1 cellular context compared by ENCODE assay signal in the genomic region with DNA sequence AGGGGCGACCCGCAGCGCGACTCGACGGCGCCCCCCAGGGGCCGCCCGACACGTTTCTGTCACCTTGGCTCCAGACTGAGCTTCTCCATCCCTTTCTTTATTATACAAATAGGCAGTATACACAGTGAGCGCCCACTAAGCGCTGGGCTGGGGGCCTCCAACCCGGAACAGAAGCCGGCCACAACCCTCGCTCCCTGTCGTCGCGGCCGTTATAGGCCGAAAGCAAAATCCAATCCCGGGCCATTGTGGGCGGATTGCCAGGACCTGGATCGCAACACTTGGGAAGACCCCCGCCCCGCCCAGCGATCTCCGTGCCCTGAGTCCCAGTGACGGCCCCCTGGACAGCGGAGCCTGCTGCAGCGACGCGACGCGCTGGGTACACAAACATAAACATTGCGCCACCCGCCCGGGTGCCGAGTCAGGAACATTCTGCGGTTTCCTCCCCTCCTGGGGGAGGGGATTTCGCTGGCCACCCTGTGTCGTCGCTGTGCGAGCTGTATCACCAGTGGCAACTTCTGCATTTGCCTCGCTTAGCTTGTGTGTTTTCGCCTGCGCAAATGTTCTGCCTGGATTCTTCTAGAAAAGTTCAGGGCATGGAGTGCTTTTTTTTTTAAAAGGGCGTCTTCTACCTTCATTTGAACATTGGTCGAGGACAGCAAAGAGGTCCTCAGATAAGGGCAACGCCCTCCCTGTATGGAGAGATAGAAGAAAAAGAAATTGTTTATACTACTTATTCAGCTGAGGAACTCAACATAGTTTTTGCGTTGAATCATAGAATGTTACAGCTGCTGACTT.
TF ChIP-seq lines count a peak whose summit lies in the region.

No MANE protein-coding gene starts in this region.

TF ChIP-seq in K562, 482 proteins besides CTCF, POLR2A, EP300 and RAD21 (continued from another document and continues in another):
- TF ChIP-seq ZBTB40 (IDR thresholded peaks at IDR 0.05) (no peak), ZBTB40 (CRISPR knock-in tag; IDR thresholded peaks at IDR 0.05) (no peak), JUND (IDR thresholded peaks at IDR 0.05; ENCODE audit: borderline replicate concordance, low read depth, low read length) (peak; percentile 50), JUND (tag; IDR thresholded peaks at IDR 0.05; ENCODE audit: borderline replicate concordance, low read depth, low read length) (no peak; the same call in 2 of the 3 replicates), PURB (CRISPR knock-in tag; IDR thresholded peaks at IDR 0.05; ENCODE audit: low read depth) (no peak), ETV5 (CRISPR knock-in tag; IDR thresholded peaks at IDR 0.05; ENCODE audit: low read depth) (peak; percentile 46), HDAC8 (tag; IDR thresholded peaks at IDR 0.05) (no peak), HCFC1 (IDR thresholded peaks at IDR 0.05; ENCODE audit: low read depth, low read length) (peak; percentile 1; the same call in 1 of the 2 replicates), GABPA (tag; conservative IDR thresholded peaks at IDR 0.05; ENCODE audit: low read depth) (peak; percentile 44), MAZ (CRISPR knock-in tag; conservative IDR thresholded peaks at IDR 0.05 in 1 of 2, IDR thresholded peaks at IDR 0.05 in 1 of 2) (peak in 1 of 2 experiments; percentile 89), RFX1 (IDR thresholded peaks at IDR 0.05) (peak; percentile 67), TARDBP (IDR thresholded peaks at IDR 0.05) (no peak; the same call in 1 of the 2 replicates), ZNF699 (CRISPR knock-in tag; IDR thresholded peaks at IDR 0.05; ENCODE audit: insufficient replicate concordance) (no peak), HNRNPUL1 (IDR thresholded peaks at IDR 0.05; ENCODE audit: low read length) (no peak), DPF2 (IDR thresholded peaks at IDR 0.05) (peak; percentile 91), EWSR1 (IDR thresholded peaks at IDR 0.05; ENCODE audit: borderline replicate concordance, low read depth, partially characterized antibody) (no peak), ELF1 (tag; IDR thresholded peaks at IDR 0.05) (peak; percentile 46), ZBTB5 (IDR thresholded peaks at IDR 0.05) (no peak), ZBTB1 (CRISPR knock-in tag; IDR thresholded peaks at IDR 0.05; ENCODE audit: borderline replicate concordance, low read depth) (no peak; the same call in 1 of the 2 replicates), BRCA1 (IDR thresholded peaks at IDR 0.05) (no peak), BRCA1 (CRISPR knock-in tag; IDR thresholded peaks at IDR 0.05) (no peak), ZBTB8A (IDR thresholded peaks at IDR 0.05; ENCODE audit: partially characterized antibody) (no peak), KDM4B (IDR thresholded peaks at IDR 0.05; ENCODE audit: borderline replicate concordance in 2 of 2, low read depth in 1 of 2) (no peak), POLR2H (tag; IDR thresholded peaks at IDR 0.05; ENCODE audit: low read depth) (peak; percentile 48; the same call in 1 of the 2 replicates), POLR3G (IDR thresholded peaks at IDR 0.05; ENCODE audit: extremely low read depth, insufficient read length, insufficient replicate concordance) (no peak), ETV6 (IDR thresholded peaks at IDR 0.05; ENCODE audit: borderline replicate concordance in 1 of 2, low read depth in 2 of 2, low read length in 1 of 2) (peak in 1 of 2 experiments; percentile 58; a peak in 2 of 4 replicates), ETV6 (CRISPR knock-in tag; IDR thresholded peaks at IDR 0.05; ENCODE audit: borderline replicate concordance) (no peak), BRF1 (IDR thresholded peaks at IDR 0.05; ENCODE audit: borderline replicate concordance, extremely low read depth, insufficient read length) (no peak), CEBPG (CRISPR knock-in tag; IDR thresholded peaks at IDR 0.05) (peak; percentile 94), CEBPG (tag; conservative IDR thresholded peaks at IDR 0.05 in 1 of 2, IDR thresholded peaks at IDR 0.05 in 1 of 2) (peak; percentile 92 to 94), HOMEZ (CRISPR knock-in tag; IDR thresholded peaks at IDR 0.05) (no peak), FIP1L1 (IDR thresholded peaks at IDR 0.05; ENCODE audit: low read depth, low read length, poor library complexity, severe bottlenecking) (peak; percentile 52)
- TF ChIP-seq, protein P1, sequence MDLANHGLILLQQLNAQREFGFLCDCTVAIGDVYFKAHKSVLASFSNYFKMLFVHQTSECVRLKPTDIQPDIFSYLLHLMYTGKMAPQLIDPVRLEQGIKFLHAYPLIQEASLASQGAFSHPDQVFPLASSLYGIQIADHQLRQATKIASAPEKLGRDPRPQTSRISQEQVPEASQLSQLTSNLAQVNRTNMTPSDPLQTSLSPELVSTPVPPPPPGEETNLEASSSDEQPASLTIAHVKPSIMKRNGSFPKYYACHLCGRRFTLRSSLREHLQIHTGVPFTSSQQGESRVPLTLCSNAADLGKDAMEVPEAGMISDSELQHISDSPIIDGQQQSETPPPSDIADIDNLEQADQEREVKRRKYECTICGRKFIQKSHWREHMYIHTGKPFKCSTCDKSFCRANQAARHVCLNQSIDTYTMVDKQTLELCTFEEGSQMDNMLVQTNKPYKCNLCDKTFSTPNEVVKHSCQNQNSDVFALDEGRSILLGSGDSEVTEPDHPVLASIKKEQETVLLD (IDR thresholded peaks at IDR 0.05): peak; percentile 57; the same call in 1 of the 2 replicates
- TF ChIP-seq, protein P2, sequence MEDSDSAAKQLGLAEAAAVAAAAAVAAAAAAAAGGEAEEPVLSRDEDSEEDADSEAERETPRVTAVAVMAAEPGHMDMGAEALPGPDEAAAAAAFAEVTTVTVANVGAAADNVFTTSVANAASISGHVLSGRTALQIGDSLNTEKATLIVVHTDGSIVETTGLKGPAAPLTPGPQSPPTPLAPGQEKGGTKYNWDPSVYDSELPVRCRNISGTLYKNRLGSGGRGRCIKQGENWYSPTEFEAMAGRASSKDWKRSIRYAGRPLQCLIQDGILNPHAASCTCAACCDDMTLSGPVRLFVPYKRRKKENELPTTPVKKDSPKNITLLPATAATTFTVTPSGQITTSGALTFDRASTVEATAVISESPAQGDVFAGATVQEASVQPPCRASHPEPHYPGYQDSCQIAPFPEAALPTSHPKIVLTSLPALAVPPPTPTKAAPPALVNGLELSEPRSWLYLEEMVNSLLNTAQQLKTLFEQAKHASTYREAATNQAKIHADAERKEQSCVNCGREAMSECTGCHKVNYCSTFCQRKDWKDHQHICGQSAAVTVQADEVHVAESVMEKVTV (CRISPR knock-in tag; IDR thresholded peaks at IDR 0.05): no peak
- TF ChIP-seq, protein P3, sequence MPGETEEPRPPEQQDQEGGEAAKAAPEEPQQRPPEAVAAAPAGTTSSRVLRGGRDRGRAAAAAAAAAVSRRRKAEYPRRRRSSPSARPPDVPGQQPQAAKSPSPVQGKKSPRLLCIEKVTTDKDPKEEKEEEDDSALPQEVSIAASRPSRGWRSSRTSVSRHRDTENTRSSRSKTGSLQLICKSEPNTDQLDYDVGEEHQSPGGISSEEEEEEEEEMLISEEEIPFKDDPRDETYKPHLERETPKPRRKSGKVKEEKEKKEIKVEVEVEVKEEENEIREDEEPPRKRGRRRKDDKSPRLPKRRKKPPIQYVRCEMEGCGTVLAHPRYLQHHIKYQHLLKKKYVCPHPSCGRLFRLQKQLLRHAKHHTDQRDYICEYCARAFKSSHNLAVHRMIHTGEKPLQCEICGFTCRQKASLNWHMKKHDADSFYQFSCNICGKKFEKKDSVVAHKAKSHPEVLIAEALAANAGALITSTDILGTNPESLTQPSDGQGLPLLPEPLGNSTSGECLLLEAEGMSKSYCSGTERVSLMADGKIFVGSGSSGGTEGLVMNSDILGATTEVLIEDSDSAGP (CRISPR knock-in tag; IDR thresholded peaks at IDR 0.05): no peak; the same call in 1 of the 2 replicates
- TF ChIP-seq, protein P4, sequence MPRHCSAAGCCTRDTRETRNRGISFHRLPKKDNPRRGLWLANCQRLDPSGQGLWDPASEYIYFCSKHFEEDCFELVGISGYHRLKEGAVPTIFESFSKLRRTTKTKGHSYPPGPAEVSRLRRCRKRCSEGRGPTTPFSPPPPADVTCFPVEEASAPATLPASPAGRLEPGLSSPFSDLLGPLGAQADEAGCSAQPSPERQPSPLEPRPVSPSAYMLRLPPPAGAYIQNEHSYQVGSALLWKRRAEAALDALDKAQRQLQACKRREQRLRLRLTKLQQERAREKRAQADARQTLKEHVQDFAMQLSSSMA (CRISPR knock-in tag; IDR thresholded peaks at IDR 0.05): no peak
- TF ChIP-seq, protein P5, sequence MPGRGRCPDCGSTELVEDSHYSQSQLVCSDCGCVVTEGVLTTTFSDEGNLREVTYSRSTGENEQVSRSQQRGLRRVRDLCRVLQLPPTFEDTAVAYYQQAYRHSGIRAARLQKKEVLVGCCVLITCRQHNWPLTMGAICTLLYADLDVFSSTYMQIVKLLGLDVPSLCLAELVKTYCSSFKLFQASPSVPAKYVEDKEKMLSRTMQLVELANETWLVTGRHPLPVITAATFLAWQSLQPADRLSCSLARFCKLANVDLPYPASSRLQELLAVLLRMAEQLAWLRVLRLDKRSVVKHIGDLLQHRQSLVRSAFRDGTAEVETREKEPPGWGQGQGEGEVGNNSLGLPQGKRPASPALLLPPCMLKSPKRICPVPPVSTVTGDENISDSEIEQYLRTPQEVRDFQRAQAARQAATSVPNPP (IDR thresholded peaks at IDR 0.05; ENCODE audit: borderline replicate concordance, insufficient read depth, insufficient read length): no peak
